17 cellular contexts compared by ENCODE assay signal in genomic region chr12:118036672-118037411, GRCh38. TPM values are rescaled to one million over a fixed set of nuclear protein-coding genes. Genes with fewer than 3 reads are reported as not detected.
DNase-seq lines count a peak whose midpoint lies in the region; ATAC-seq lines count a peak whose summit lies in the region.
"Had no signal": no experiment of that assay in that cellular context is flagged by ENCODE, and none has a peak within 500 bp of the region (broad histone marks: within the 10 kb centered on the region; RNA-seq: fewer than 3 reads in every experiment).

No MANE protein-coding gene starts in this region.

- peaks cover 59% of the 10 kb centered on the region for H3K4me1 Mint-ChIP-seq in activated CD4-positive, alpha-beta T cell treated with anti-CD3 and anti-CD28 coated beads for 36 hours
- peaks cover 26% of the 10 kb centered on the region for H3K4me1 Mint-ChIP-seq in activated CD4-positive, alpha-beta T cell treated with anti-CD3 and anti-CD28 coated beads, Interleukin-2, amount 10 ng/mL, durations not matched to agents 7 days and 5 days
- peaks cover 63% of the 10 kb centered on the region for H3K4me1 Mint-ChIP-seq in activated naive CD8-positive, alpha-beta T cell treated with anti-CD3 and anti-CD28 coated beads, Interleukin-2, amount 50 U/mL, for 24 hours
- H3K4me1 Mint-ChIP-seq in stimulated activated effector memory CD8-positive, alpha-beta T cell treated with anti-CD3 and anti-CD28 coated beads, Interleukin-12 subunit alpha, Interleukin-12 subunit beta, amount 100 ng/mL, for 72 hours, result peaks cover 36% of the 10 kb centered on the region

- no peak overlapping the region for H3K4me3 ChIP-seq in Karpas-422 (ENCODE audit: low read length)
- H3K4me3 ChIP-seq: BLaER1 had no signal

- no peak overlapping the region for H2AFZ ChIP-seq in Karpas-422 (ENCODE audit: low read length)

- no peak overlapping the region for H3K4me2 ChIP-seq in Karpas-422 (ENCODE audit: low read depth, low read length, poor library complexity, severe bottlenecking)
- H3K4me2 ChIP-seq: BLaER1 had no signal

- H3K9me3 Mint-ChIP-seq in activated CD4-positive, alpha-beta T cell treated with anti-CD3 and anti-CD28 coated beads for 36 hours (ENCODE audit: low read depth), result peaks cover 2% of the 10 kb centered on the region
- H3K9me3 Mint-ChIP-seq in activated CD4-positive, alpha-beta T cell treated with anti-CD3 and anti-CD28 coated beads, Interleukin-2, amount 10 ng/mL, durations not matched to agents 7 days and 5 days, result peaks cover 2% of the 10 kb centered on the region
- H3K9me3 Mint-ChIP-seq in activated naive CD8-positive, alpha-beta T cell treated with anti-CD3 and anti-CD28 coated beads, Interleukin-2, amount 50 U/mL, for 24 hours, result no peaks in the 10 kb centered on the region
- no peaks in the 10 kb centered on the region for H3K9me3 Mint-ChIP-seq in stimulated activated effector memory CD8-positive, alpha-beta T cell treated with anti-CD3 and anti-CD28 coated beads, Interleukin-12 subunit alpha, Interleukin-12 subunit beta, amount 100 ng/mL, for 72 hours
- H3K9me3 Mint-ChIP-seq: CD8-positive, alpha-beta memory T cell had no signal

- H3K4me3 Mint-ChIP-seq in activated CD4-positive, alpha-beta T cell treated with anti-CD3 and anti-CD28 coated beads for 36 hours, result no peak overlapping the region
- H3K4me3 Mint-ChIP-seq in activated CD4-positive, alpha-beta T cell treated with anti-CD3 and anti-CD28 coated beads, Interleukin-2, amount 10 ng/mL, durations not matched to agents 7 days and 5 days, result no peak overlapping the region
- no peak overlapping the region for H3K4me3 Mint-ChIP-seq in activated naive CD8-positive, alpha-beta T cell treated with anti-CD3 and anti-CD28 coated beads, Interleukin-2, amount 50 U/mL, for 24 hours
- no peak overlapping the region for H3K4me3 Mint-ChIP-seq in stimulated activated effector memory CD8-positive, alpha-beta T cell treated with anti-CD3 and anti-CD28 coated beads, Interleukin-12 subunit alpha, Interleukin-12 subunit beta, amount 100 ng/mL, for 72 hours
- H3K4me3 Mint-ChIP-seq: CD8-positive, alpha-beta memory T cell had no signal

- peaks cover 10% of the 10 kb centered on the region; the same call in 1 of the 2 replicates for H3K36me3 ChIP-seq in Karpas-422 (ENCODE audit: insufficient read depth, low read length)

- CTCF ChIA-PET in activated CD4-positive, alpha-beta T cell treated with anti-CD3 and anti-CD28 coated beads for 36 hours (lab: Charles Lee), result interaction anchor here (0.7 to 5.9 kb wide), 4 partner anchors 9 to 23 kb away, joined by 3 to 48 read pairs (median 4); no protein-coding TSS in a partner anchor
- CTCF ChIA-PET in activated CD4-positive, alpha-beta T cell treated with anti-CD3 and anti-CD28 coated beads, Interleukin-2, amount 10 ng/mL, durations not matched to agents 7 days and 5 days (lab: Charles Lee), result no interaction called here

- no peak for ATAC-seq in activated CD4-positive, alpha-beta T cell treated with anti-CD3 and anti-CD28 coated beads for 36 hours
- ATAC-seq in left ventricle myocardium superior (peak; percentile 57), left cardiac atrium (no peak)
- no peak for ATAC-seq in activated naive CD8-positive, alpha-beta T cell treated with anti-CD3 and anti-CD28 coated beads, Interleukin-2, amount 50 U/mL, for 24 hours
- ATAC-seq in stimulated activated effector memory CD8-positive, alpha-beta T cell treated with anti-CD3 and anti-CD28 coated beads, Interleukin-12 subunit alpha, Interleukin-12 subunit beta, amount 100 ng/mL, for 72 hours, result no peak

- H3K27ac Mint-ChIP-seq in activated CD4-positive, alpha-beta T cell treated with anti-CD3 and anti-CD28 coated beads for 36 hours, result peak overlapping the region; percentile 89
- no peak overlapping the region for H3K27ac Mint-ChIP-seq in activated CD4-positive, alpha-beta T cell treated with anti-CD3 and anti-CD28 coated beads, Interleukin-2, amount 10 ng/mL, durations not matched to agents 7 days and 5 days
- H3K27ac Mint-ChIP-seq in activated naive CD8-positive, alpha-beta T cell treated with anti-CD3 and anti-CD28 coated beads, Interleukin-2, amount 50 U/mL, for 24 hours, result peak overlapping the region; percentile 96
- peak overlapping the region; percentile 97 for H3K27ac Mint-ChIP-seq in stimulated activated effector memory CD8-positive, alpha-beta T cell treated with anti-CD3 and anti-CD28 coated beads, Interleukin-12 subunit alpha, Interleukin-12 subunit beta, amount 100 ng/mL, for 72 hours

- H3K9ac ChIP-seq in Karpas-422 (ENCODE audit: low read length), result no peak overlapping the region
- H3K9ac ChIP-seq: BLaER1 had no signal

- H4K20me1 ChIP-seq in Karpas-422 (ENCODE audit: insufficient read depth, low read depth, low read length), result no peaks in the 10 kb centered on the region
- H4K20me1 ChIP-seq: BLaER1 had no signal

- H3K27me3 Mint-ChIP-seq in activated CD4-positive, alpha-beta T cell treated with anti-CD3 and anti-CD28 coated beads for 36 hours, result no peaks in the 10 kb centered on the region
- no peaks in the 10 kb centered on the region for H3K27me3 Mint-ChIP-seq in activated CD4-positive, alpha-beta T cell treated with anti-CD3 and anti-CD28 coated beads, Interleukin-2, amount 10 ng/mL, durations not matched to agents 7 days and 5 days
- H3K27me3 Mint-ChIP-seq in activated naive CD8-positive, alpha-beta T cell treated with anti-CD3 and anti-CD28 coated beads, Interleukin-2, amount 50 U/mL, for 24 hours, result no peaks in the 10 kb centered on the region

- peaks cover 80% of the 10 kb centered on the region for H3K36me3 Mint-ChIP-seq in activated CD4-positive, alpha-beta T cell treated with anti-CD3 and anti-CD28 coated beads for 36 hours (ENCODE audit: low read depth)
- H3K36me3 Mint-ChIP-seq in activated CD4-positive, alpha-beta T cell treated with anti-CD3 and anti-CD28 coated beads, Interleukin-2, amount 10 ng/mL, durations not matched to agents 7 days and 5 days (ENCODE audit: low read depth), result peaks cover 67% of the 10 kb centered on the region
- peaks cover 74% of the 10 kb centered on the region for H3K36me3 Mint-ChIP-seq in activated naive CD8-positive, alpha-beta T cell treated with anti-CD3 and anti-CD28 coated beads, Interleukin-2, amount 50 U/mL, for 24 hours (ENCODE audit: low read depth)
- H3K36me3 Mint-ChIP-seq in stimulated activated effector memory CD8-positive, alpha-beta T cell treated with anti-CD3 and anti-CD28 coated beads, Interleukin-12 subunit alpha, Interleukin-12 subunit beta, amount 100 ng/mL, for 72 hours, result peaks cover 100% of the 10 kb centered on the region

- no peaks in the 10 kb centered on the region for H3K9me2 ChIP-seq in Karpas-422 (replicated peaks; ENCODE audit: insufficient read depth, low read length)

- no peak for DNase-seq in activated CD4-positive, alpha-beta T cell treated with anti-CD3 and anti-CD28 coated beads for 36 hours
- DNase-seq in activated CD4-positive, alpha-beta T cell treated with anti-CD3 and anti-CD28 coated beads, Interleukin-2, amount 10 ng/mL, durations not matched to agents 7 days and 5 days, result no peak
- no peak for DNase-seq in left ventricle myocardium superior
- no peak for DNase-seq in left cardiac atrium
- DNase-seq in activated naive CD8-positive, alpha-beta T cell treated with anti-CD3 and anti-CD28 coated beads, Interleukin-2, amount 50 U/mL, for 24 hours, result no peak
- DNase-seq in stimulated activated effector memory CD8-positive, alpha-beta T cell treated with anti-CD3 and anti-CD28 coated beads, Interleukin-12 subunit alpha, Interleukin-12 subunit beta, amount 100 ng/mL, for 72 hours (ENCODE audit: low spot score in 2 of 2), result no peak
- no peak for DNase-seq in Karpas-422
- DNase-seq in central memory CD4-positive, alpha-beta T cell, result no peak
- DNase-seq: 8988T; CD8-positive, alpha-beta memory T cell; DND-41; GF-D8; H7; Kasumi-1; NCI-H187 treated with DMSO at 0.1 percent for 48 hours; NCI-H446 had no signal

- no peaks in the 10 kb centered on the region for H3K9me3 ChIP-seq in Karpas-422 (ENCODE audit: low read length)
- H3K9me3 ChIP-seq: BLaER1 had no signal

- intact Hi-C loops in activated CD4-positive, alpha-beta T cell treated with anti-CD3 and anti-CD28 coated beads for 36 hours (cut with DNase I, micrococcal nuclease), result loop anchor here in 1 of 2 experiments (5.0 to 10.0 kb wide), 2 partner anchors 160 to 1952 kb away; no protein-coding TSS in a partner anchor
- intact Hi-C loops in left ventricle myocardium superior (cut with micrococcal nuclease), result no loop called here
- intact Hi-C loops in left cardiac atrium (cut with DNase I), result loop anchor here in 1 of 2 donors (10.0 kb wide), 1 partner anchor 162 kb away; no protein-coding TSS in a partner anchor

- peaks cover 27% of the 10 kb centered on the region for H3K4me1 ChIP-seq in Karpas-422 (ENCODE audit: low read length)
- H3K4me1 ChIP-seq: BLaER1 had no signal

- no peaks in the 10 kb centered on the region for H3K79me2 ChIP-seq in Karpas-422 (ENCODE audit: low read length)

- POLR2A ChIA-PET in activated CD4-positive, alpha-beta T cell treated with anti-CD3 and anti-CD28 coated beads for 36 hours (lab: Charles Lee), result interaction anchor here (0.6 to 3.1 kb wide), 3 partner anchors 8 to 841 kb away, joined by 8 to 14 read pairs (median 9); no protein-coding TSS in a partner anchor
- POLR2A ChIA-PET in activated CD4-positive, alpha-beta T cell treated with anti-CD3 and anti-CD28 coated beads, Interleukin-2, amount 10 ng/mL, durations not matched to agents 7 days and 5 days (lab: Charles Lee), result no interaction called here

- H3K27ac ChIP-seq in Karpas-422 (ENCODE audit: low read length), result no peak overlapping the region
- H3K27ac ChIP-seq: BLaER1 had no signal

- H3K27me3 ChIP-seq in Karpas-422 (ENCODE audit: low read length), result no peaks in the 10 kb centered on the region
- H3K27me3 ChIP-seq: BLaER1 had no signal

RNA-seq across cellular contexts. Expression of gene RFC5, which starts 20.3 kb away (rescaled TPM):
- 10 to 100 TPM; 63.0 to 78.9 TPM for total RNA-seq in activated CD4-positive, alpha-beta T cell treated with anti-CD3 and anti-CD28 coated beads for 36 hours
- total RNA-seq in activated CD4-positive, alpha-beta T cell treated with anti-CD3 and anti-CD28 coated beads, Interleukin-2, amount 10 ng/mL, durations not matched to agents 7 days and 5 days, result 10 to 100 TPM; 41.9 to 45.1 TPM
- total RNA-seq in left ventricle myocardium superior (5.2 TPM), left cardiac atrium (1 to 10 TPM; 4.9 to 7.7 TPM)
- total RNA-seq in Karpas-422 (2014; rRNA removed; shearing (Covaris generic); ENCODE audit: low replicate concordance), result 28.7 and 41.1 TPM in 2 replicates

RNA-seq across cellular contexts. Expression of gene WSB2, which starts 24.1 kb away (rescaled TPM):
- total RNA-seq in activated CD4-positive, alpha-beta T cell treated with anti-CD3 and anti-CD28 coated beads for 36 hours, result 10 to 100 TPM; 57.7 to 58.2 TPM
- 10 to 100 TPM; 44.3 to 46.4 TPM for total RNA-seq in activated CD4-positive, alpha-beta T cell treated with anti-CD3 and anti-CD28 coated beads, Interleukin-2, amount 10 ng/mL, durations not matched to agents 7 days and 5 days
- 103 TPM for total RNA-seq in left ventricle myocardium superior
- total RNA-seq in left cardiac atrium, result 10 to 100 TPM; 77.6 to 83.4 TPM
- 28.8 and 49.1 TPM in 2 replicates for total RNA-seq in Karpas-422 (2014; rRNA removed; shearing (Covaris generic); ENCODE audit: low replicate concordance)
